5 cellular contexts compared by ENCODE assay signal in the genomic region with DNA sequence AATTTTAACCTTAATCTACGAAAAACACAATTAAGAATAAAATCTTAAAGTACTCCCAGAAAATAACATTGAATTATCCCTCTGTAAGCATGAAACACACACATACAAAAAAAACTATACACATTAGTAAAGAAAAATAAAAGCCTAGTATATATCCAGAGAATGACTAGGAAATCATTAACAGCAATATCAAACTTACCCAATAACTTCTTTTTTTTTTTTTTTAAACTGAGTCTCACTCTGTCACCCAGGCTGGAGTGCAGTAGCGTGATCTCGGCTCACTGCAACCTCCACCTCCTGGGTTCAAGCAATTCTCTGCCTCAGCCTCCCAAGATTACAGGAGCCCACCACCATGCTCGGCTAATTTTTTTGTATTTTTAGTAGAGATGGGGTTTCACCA.
DNase-seq lines count a peak whose midpoint lies in the region; ATAC-seq, FAIRE-seq and TF ChIP-seq lines count a peak whose summit lies in the region.
"Not testable (repeated sequence)": the region's sequence is repeated elsewhere in the genome, so short reads cannot be mapped to it uniquely, and the experiment has no call there.

No MANE protein-coding gene starts in this region.

- not testable (repeated sequence) for H3K4me3 ChIP-seq in right lobe of liver

- TF ChIP-seq CTCF in VCaP (conservative IDR thresholded peaks at IDR 0.05); right lobe of liver (IDR thresholded peaks at IDR 0.05): not testable (repeated sequence)

- H3K27me3 ChIP-seq in right lobe of liver, result not testable (repeated sequence)

- FAIRE-seq in A204.1 (lab: Jason Lieb, UNC), result peak; percentile 11

- H3K9me3 ChIP-seq in right lobe of liver, result not testable (repeated sequence)

- TF ChIP-seq POLR2A in right lobe of liver (IDR thresholded peaks at IDR 0.05), result not testable (repeated sequence)

- peak; percentile 44 for ATAC-seq in left lobe of liver
- ATAC-seq in right lobe of liver, result peak in 3 of 4 donors; percentile 47 to 67 (median 64)

- H3K36me3 ChIP-seq in right lobe of liver, result not testable (repeated sequence)

- peak overlapping the region; percentile 38; the same call in 1 of the 2 replicates for H3K27ac ChIP-seq in VCaP
- not testable (repeated sequence) for H3K27ac ChIP-seq in right lobe of liver

- H3K4me1 ChIP-seq in right lobe of liver, result not testable (repeated sequence)

- not testable (repeated sequence) for DNase-seq in left lobe of liver (ENCODE audit: low spot score); right lobe of liver
- DNase-seq in renal cortical epithelial cell (ENCODE audit: low read depth), result peak; percentile 31

- intact Hi-C loops in right lobe of liver (cut with DNase I), result not testable (repeated sequence)

- 34% methylated on average over 3 of the region's 4 CpGs for WGBS in right lobe of liver (ENCODE audit: insufficient coverage, low coverage, low lambda C conversion rate, missing lambda C conversion rate)
